In the genomic region with DNA sequence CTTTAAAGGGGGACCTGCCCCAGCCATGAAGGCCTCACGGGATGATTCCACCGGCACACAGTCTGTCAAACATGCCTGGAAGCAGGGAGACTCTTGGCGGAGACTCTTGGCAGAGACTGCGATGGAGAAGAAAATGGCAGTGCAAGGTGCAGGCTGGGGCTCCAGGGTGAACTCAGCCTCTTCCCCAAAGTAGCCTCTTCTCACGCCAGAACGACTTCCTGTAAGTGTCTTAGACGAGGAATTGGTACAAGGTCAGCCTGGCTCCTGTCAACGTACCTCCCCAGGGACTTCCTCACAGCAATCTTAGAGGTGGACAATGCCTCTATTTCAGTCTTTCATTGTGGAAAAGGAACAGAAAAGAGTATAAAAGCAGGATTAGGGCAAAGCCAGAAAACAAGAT, we compare ENCODE assay signal across 3 cellular contexts.
TF ChIP-seq lines count a peak whose summit lies in the region.

No MANE protein-coding gene starts in this region.

TF ChIP-seq in liver, 16 proteins besides CTCF, POLR2A, EP300 and RAD21:
- TF ChIP-seq SP1 (IDR thresholded peaks at IDR 0.05) (no peak), HNF4G (IDR thresholded peaks at IDR 0.05) (no peak), RXRA (IDR thresholded peaks at IDR 0.05) (no peak), FOXA2 (IDR thresholded peaks at IDR 0.05) (no peak), YY1 (IDR thresholded peaks at IDR 0.05) (no peak)
- TF ChIP-seq, protein P1, sequence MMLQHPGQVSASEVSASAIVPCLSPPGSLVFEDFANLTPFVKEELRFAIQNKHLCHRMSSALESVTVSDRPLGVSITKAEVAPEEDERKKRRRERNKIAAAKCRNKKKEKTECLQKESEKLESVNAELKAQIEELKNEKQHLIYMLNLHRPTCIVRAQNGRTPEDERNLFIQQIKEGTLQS (IDR thresholded peaks at IDR 0.05), result no peak
- TF ChIP-seq, protein P2, sequence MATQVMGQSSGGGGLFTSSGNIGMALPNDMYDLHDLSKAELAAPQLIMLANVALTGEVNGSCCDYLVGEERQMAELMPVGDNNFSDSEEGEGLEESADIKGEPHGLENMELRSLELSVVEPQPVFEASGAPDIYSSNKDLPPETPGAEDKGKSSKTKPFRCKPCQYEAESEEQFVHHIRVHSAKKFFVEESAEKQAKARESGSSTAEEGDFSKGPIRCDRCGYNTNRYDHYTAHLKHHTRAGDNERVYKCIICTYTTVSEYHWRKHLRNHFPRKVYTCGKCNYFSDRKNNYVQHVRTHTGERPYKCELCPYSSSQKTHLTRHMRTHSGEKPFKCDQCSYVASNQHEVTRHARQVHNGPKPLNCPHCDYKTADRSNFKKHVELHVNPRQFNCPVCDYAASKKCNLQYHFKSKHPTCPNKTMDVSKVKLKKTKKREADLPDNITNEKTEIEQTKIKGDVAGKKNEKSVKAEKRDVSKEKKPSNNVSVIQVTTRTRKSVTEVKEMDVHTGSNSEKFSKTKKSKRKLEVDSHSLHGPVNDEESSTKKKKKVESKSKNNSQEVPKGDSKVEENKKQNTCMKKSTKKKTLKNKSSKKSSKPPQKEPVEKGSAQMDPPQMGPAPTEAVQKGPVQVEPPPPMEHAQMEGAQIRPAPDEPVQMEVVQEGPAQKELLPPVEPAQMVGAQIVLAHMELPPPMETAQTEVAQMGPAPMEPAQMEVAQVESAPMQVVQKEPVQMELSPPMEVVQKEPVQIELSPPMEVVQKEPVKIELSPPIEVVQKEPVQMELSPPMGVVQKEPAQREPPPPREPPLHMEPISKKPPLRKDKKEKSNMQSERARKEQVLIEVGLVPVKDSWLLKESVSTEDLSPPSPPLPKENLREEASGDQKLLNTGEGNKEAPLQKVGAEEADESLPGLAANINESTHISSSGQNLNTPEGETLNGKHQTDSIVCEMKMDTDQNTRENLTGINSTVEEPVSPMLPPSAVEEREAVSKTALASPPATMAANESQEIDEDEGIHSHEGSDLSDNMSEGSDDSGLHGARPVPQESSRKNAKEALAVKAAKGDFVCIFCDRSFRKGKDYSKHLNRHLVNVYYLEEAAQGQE (IDR thresholded peaks at IDR 0.05), result no peak

TF ChIP-seq in HepG2, 621 proteins besides CTCF, POLR2A, EP300 and RAD21:
- no peak for TF ChIP-seq ZNF160 (CRISPR knock-in tag; IDR thresholded peaks at IDR 0.05)
- no peak for TF ChIP-seq ISX (CRISPR knock-in tag; conservative IDR thresholded peaks at IDR 0.05)
- no peak for TF ChIP-seq SKI (IDR thresholded peaks at IDR 0.05; ENCODE audit: partially characterized antibody)
- TF ChIP-seq WIZ (CRISPR knock-in tag; IDR thresholded peaks at IDR 0.05), result no peak
- TF ChIP-seq ZSCAN22 (CRISPR knock-in tag; IDR thresholded peaks at IDR 0.05), result no peak
- TF ChIP-seq, protein P3, sequence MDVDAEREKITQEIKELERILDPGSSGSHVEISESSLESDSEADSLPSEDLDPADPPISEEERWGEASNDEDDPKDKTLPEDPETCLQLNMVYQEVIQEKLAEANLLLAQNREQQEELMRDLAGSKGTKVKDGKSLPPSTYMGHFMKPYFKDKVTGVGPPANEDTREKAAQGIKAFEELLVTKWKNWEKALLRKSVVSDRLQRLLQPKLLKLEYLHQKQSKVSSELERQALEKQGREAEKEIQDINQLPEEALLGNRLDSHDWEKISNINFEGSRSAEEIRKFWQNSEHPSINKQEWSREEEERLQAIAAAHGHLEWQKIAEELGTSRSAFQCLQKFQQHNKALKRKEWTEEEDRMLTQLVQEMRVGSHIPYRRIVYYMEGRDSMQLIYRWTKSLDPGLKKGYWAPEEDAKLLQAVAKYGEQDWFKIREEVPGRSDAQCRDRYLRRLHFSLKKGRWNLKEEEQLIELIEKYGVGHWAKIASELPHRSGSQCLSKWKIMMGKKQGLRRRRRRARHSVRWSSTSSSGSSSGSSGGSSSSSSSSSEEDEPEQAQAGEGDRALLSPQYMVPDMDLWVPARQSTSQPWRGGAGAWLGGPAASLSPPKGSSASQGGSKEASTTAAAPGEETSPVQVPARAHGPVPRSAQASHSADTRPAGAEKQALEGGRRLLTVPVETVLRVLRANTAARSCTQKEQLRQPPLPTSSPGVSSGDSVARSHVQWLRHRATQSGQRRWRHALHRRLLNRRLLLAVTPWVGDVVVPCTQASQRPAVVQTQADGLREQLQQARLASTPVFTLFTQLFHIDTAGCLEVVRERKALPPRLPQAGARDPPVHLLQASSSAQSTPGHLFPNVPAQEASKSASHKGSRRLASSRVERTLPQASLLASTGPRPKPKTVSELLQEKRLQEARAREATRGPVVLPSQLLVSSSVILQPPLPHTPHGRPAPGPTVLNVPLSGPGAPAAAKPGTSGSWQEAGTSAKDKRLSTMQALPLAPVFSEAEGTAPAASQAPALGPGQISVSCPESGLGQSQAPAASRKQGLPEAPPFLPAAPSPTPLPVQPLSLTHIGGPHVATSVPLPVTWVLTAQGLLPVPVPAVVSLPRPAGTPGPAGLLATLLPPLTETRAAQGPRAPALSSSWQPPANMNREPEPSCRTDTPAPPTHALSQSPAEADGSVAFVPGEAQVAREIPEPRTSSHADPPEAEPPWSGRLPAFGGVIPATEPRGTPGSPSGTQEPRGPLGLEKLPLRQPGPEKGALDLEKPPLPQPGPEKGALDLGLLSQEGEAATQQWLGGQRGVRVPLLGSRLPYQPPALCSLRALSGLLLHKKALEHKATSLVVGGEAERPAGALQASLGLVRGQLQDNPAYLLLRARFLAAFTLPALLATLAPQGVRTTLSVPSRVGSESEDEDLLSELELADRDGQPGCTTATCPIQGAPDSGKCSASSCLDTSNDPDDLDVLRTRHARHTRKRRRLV (CRISPR knock-in tag; IDR thresholded peaks at IDR 0.05), result no peak
- no peak for TF ChIP-seq MEF2D (CRISPR knock-in tag; IDR thresholded peaks at IDR 0.05)
- no peak for TF ChIP-seq NFE2 (CRISPR knock-in tag; IDR thresholded peaks at IDR 0.05)
- TF ChIP-seq HNRNPUL1 (IDR thresholded peaks at IDR 0.05; ENCODE audit: low read depth, low read length), result no peak

TF ChIP-seq in H1, 55 proteins besides CTCF, POLR2A, EP300 and RAD21:
- TF ChIP-seq, protein P4, sequence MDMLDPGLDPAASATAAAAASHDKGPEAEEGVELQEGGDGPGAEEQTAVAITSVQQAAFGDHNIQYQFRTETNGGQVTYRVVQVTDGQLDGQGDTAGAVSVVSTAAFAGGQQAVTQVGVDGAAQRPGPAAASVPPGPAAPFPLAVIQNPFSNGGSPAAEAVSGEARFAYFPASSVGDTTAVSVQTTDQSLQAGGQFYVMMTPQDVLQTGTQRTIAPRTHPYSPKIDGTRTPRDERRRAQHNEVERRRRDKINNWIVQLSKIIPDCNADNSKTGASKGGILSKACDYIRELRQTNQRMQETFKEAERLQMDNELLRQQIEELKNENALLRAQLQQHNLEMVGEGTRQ (IDR thresholded peaks at IDR 0.05; ENCODE audit: low read length), result no peak
- TF ChIP-seq, protein P5, sequence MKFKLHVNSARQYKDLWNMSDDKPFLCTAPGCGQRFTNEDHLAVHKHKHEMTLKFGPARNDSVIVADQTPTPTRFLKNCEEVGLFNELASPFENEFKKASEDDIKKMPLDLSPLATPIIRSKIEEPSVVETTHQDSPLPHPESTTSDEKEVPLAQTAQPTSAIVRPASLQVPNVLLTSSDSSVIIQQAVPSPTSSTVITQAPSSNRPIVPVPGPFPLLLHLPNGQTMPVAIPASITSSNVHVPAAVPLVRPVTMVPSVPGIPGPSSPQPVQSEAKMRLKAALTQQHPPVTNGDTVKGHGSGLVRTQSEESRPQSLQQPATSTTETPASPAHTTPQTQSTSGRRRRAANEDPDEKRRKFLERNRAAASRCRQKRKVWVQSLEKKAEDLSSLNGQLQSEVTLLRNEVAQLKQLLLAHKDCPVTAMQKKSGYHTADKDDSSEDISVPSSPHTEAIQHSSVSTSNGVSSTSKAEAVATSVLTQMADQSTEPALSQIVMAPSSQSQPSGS (IDR thresholded peaks at IDR 0.05; ENCODE audit: low read length), result no peak
- TF ChIP-seq KDM5A (IDR thresholded peaks at IDR 0.05; ENCODE audit: low read length) (no peak), TAF1 (IDR thresholded peaks at IDR 0.05; ENCODE audit: low read depth, low read length) (no peak), KDM1A (IDR thresholded peaks at IDR 0.05; ENCODE audit: borderline replicate concordance, low read length) (no peak), ZNF274 (IDR thresholded peaks at IDR 0.05; ENCODE audit: borderline replicate concordance, extremely low read depth, low read length) (no peak), CREB1 (IDR thresholded peaks at IDR 0.05) (no peak), CBX8 (IDR thresholded peaks at IDR 0.05; ENCODE audit: borderline replicate concordance, low read depth, low read length) (no peak), SP1 (IDR thresholded peaks at IDR 0.05; ENCODE audit: low read depth, low read length) (no peak), CHD2 (IDR thresholded peaks at IDR 0.05; ENCODE audit: low read length) (no peak), PHF8 (conservative IDR thresholded peaks at IDR 0.05; ENCODE audit: low read depth, low read length) (no peak), JUND (IDR thresholded peaks at IDR 0.05; ENCODE audit: low read length) (no peak)
